ENCODE assay signal across 10 cellular contexts in genomic region chr5:125409496-125410351, GRCh38.
A peak's percentile ranks its signal among the peaks of the same experiment; 100 is the strongest.
DNase-seq lines count a peak whose midpoint lies in the region; ATAC-seq, FAIRE-seq and TF ChIP-seq lines count a peak whose summit lies in the region.
"Had no signal": no experiment of that assay in that cellular context is flagged by ENCODE, and none has a peak within 500 bp of the region (broad histone marks: within the 10 kb centered on the region; RNA-seq: fewer than 3 reads in every experiment).

No MANE protein-coding gene starts in this region.

- TF ChIP-seq POLR2A in upper lobe of left lung (IDR thresholded peaks at IDR 0.05): no peak

- FAIRE-seq in islet of Langerhans (lab: Jason Lieb, UNC): peak; percentile 76
- FAIRE-seq: A204.1 had no signal

- H3K36me3 ChIP-seq in WERI-Rb-1 (no peaks in the 10 kb centered on the region), upper lobe of left lung (no peaks in the 10 kb centered on the region)
- H3K36me3 ChIP-seq: neutrophil had no signal

- H3K27me3 ChIP-seq in WERI-Rb-1 (ENCODE audit: insufficient read depth, low read depth, severe bottlenecking) (no peaks in the 10 kb centered on the region), upper lobe of left lung (no peaks in the 10 kb centered on the region)

- H3K4me1 Mint-ChIP-seq in endothelial cell (ENCODE audit: unreplicated experiment): peaks cover 18% of the 10 kb centered on the region
- no peaks in the 10 kb centered on the region for H3K4me1 Mint-ChIP-seq in activated CD8-positive, alpha-beta T cell treated with anti-CD3 and anti-CD28 coated beads, Interleukin-2, amount 10 ng/mL, durations not matched to agents 7 days and 5 days (ENCODE audit: low read depth)

- CTCF ChIA-PET in activated CD8-positive, alpha-beta T cell treated with anti-CD3 and anti-CD28 coated beads, Interleukin-2, amount 10 ng/mL, durations not matched to agents 7 days and 5 days (lab: Charles Lee): no interaction called here

- H3K4me3 ChIP-seq in WERI-Rb-1 (ENCODE audit: low read depth, low read length) (peak overlapping the region; percentile 11), upper lobe of left lung (no peak overlapping the region)

- H3K4me3 Mint-ChIP-seq in endothelial cell (ENCODE audit: unreplicated experiment): no peak overlapping the region
- H3K4me3 Mint-ChIP-seq in activated CD8-positive, alpha-beta T cell treated with anti-CD3 and anti-CD28 coated beads, Interleukin-2, amount 10 ng/mL, durations not matched to agents 7 days and 5 days: no peak overlapping the region

- no peak for TF ChIP-seq EP300 in upper lobe of left lung (IDR thresholded peaks at IDR 0.05)

- peak overlapping the region; percentile 86 for H3K27ac ChIP-seq in WERI-Rb-1
- peak overlapping the region in 3 of 4 donors; percentile 32 to 82 (median 36) for H3K27ac ChIP-seq in upper lobe of left lung
- H3K27ac ChIP-seq: neutrophil had no signal

- DNase-seq in NCI-H2171 treated with DMSO at 0.1 percent for 48 hours (lab: John Stamatoyannopoulos, UW) (peak; percentile 16), NCI-H2171 (lab: John Stamatoyannopoulos, UW) (no peak), WERI-Rb-1 (peak; percentile 81), upper lobe of left lung (no peak), endothelial cell (ENCODE audit: low spot score) (no peak)
- no peak for DNase-seq in activated CD8-positive, alpha-beta T cell treated with anti-CD3 and anti-CD28 coated beads, Interleukin-2, amount 10 ng/mL, durations not matched to agents 7 days and 5 days

- H3K36me3 Mint-ChIP-seq in endothelial cell (ENCODE audit: low read depth, unreplicated experiment): no peaks in the 10 kb centered on the region
- no peaks in the 10 kb centered on the region for H3K36me3 Mint-ChIP-seq in activated CD8-positive, alpha-beta T cell treated with anti-CD3 and anti-CD28 coated beads, Interleukin-2, amount 10 ng/mL, durations not matched to agents 7 days and 5 days (ENCODE audit: low read depth)

- H3K27me3 Mint-ChIP-seq in endothelial cell (ENCODE audit: unreplicated experiment): no peaks in the 10 kb centered on the region
- no peaks in the 10 kb centered on the region for H3K27me3 Mint-ChIP-seq in activated CD8-positive, alpha-beta T cell treated with anti-CD3 and anti-CD28 coated beads, Interleukin-2, amount 10 ng/mL, durations not matched to agents 7 days and 5 days (ENCODE audit: low read depth)

- no peak overlapping the region for H3K27ac Mint-ChIP-seq in endothelial cell (ENCODE audit: unreplicated experiment)
- no peak overlapping the region for H3K27ac Mint-ChIP-seq in activated CD8-positive, alpha-beta T cell treated with anti-CD3 and anti-CD28 coated beads, Interleukin-2, amount 10 ng/mL, durations not matched to agents 7 days and 5 days

- H3K4me1 ChIP-seq in upper lobe of left lung: peaks cover 22 to 45% (median 29%) of the 10 kb centered on the region in 4 donors

- TF ChIP-seq CTCF in WERI-Rb-1 (IDR thresholded peaks at IDR 0.05; ENCODE audit: low read depth, low read length) (no peak), upper lobe of left lung (IDR thresholded peaks at IDR 0.05) (no peak), endothelial cell (IDR thresholded peaks at IDR 0.05; ENCODE audit: unreplicated experiment) (no peak)

- POLR2A ChIA-PET in activated CD8-positive, alpha-beta T cell treated with anti-CD3 and anti-CD28 coated beads, Interleukin-2, amount 10 ng/mL, durations not matched to agents 7 days and 5 days (lab: Charles Lee): interaction anchor here (0.6 kb wide), 1 partner anchor 1598 kb away, joined by 3 read pairs; no protein-coding TSS in a partner anchor

- ATAC-seq in upper lobe of left lung (ENCODE audit: low FRiP score in 2 of 2): no peak
- ATAC-seq in activated CD8-positive, alpha-beta T cell treated with anti-CD3 and anti-CD28 coated beads, Interleukin-2, amount 10 ng/mL, durations not matched to agents 7 days and 5 days: no peak
- ATAC-seq in GM19397 (IDR thresholded peaks at IDR 0.05; ENCODE audit: unreplicated experiment): no peak

- WGBS in upper lobe of left lung, 2 donors: 56 to 60% methylated on average over 11 of the region's 11 CpGs

- H3K9me3 Mint-ChIP-seq in endothelial cell (ENCODE audit: unreplicated experiment): no peaks in the 10 kb centered on the region
- peaks cover 5% of the 10 kb centered on the region for H3K9me3 Mint-ChIP-seq in activated CD8-positive, alpha-beta T cell treated with anti-CD3 and anti-CD28 coated beads, Interleukin-2, amount 10 ng/mL, durations not matched to agents 7 days and 5 days (ENCODE audit: insufficient read depth)

- peaks cover 5% of the 10 kb centered on the region for H3K9me3 ChIP-seq in WERI-Rb-1 (ENCODE audit: severe bottlenecking)
- H3K9me3 ChIP-seq in upper lobe of left lung: no peaks in the 10 kb centered on the region
- H3K9me3 ChIP-seq: neutrophil had no signal

Comparison
In these comparisons a context has a peak if more than half of its experiments do, and no peak if none do; other contexts are left out.
1. DNase-seq: peak in NCI-H2171 treated with DMSO at 0.1 percent for 48 hours (single experiment) and WERI-Rb-1 (single experiment); none in NCI-H2171 (single experiment), upper lobe of left lung (0 of 2), endothelial cell (single experiment) and activated CD8-positive, alpha-beta T cell treated with anti-CD3 and anti-CD28 coated beads, Interleukin-2, amount 10 ng/mL, durations not matched to agents 7 days and 5 days (single experiment).